ENCODE assay signal across 19 cellular contexts in the genomic region with DNA sequence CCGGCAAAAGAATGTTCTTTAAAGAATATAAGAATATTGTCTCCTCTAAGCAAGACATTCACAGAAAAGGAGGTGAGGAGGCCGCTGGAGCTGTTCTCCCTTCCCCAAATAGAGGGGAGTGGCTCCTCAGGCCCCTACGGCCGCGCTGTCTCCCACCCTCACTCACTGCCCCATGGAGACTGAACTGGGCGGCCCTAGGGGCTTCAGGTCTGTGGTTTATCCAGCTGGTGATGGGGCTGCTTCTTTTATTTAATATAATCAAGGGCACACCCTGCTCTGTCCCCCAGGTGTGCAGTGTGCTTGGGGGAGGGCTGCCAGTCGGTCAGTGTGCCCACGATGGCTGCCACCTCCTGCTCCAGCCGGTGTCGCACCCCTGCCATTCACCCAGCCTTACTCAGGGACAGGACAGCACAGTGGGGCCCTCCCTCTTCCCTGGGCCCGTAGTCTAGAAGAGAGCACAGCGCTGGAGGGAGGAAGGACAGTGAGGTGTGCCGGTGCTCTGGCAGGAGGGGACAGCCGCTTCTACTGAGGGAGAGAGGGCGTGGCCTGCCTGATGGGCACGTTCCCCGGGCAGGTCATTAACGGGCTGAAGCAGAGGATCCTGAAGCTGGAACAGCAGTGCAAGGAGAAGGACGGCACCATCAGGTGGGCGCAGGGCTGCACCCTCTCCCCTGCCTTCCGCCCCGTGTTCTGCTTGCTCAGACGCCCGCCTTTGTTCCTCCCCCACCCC. TPM values are rescaled to one million over a fixed set of nuclear protein-coding genes. Genes with fewer than 3 reads are reported as not detected.
A peak's percentile ranks its signal among the peaks of the same experiment; 100 is the strongest.
DNase-seq lines count a peak whose midpoint lies in the region; ATAC-seq, FAIRE-seq and TF ChIP-seq lines count a peak whose summit lies in the region.
"Had no signal": no experiment of that assay in that cellular context is flagged by ENCODE, and none has a peak within 500 bp of the region (broad histone marks: within the 10 kb centered on the region; RNA-seq: fewer than 3 reads in every experiment).

No MANE protein-coding gene starts in this region.

- ATAC-seq in right cardiac atrium (peak; percentile 27 to 39), mucosa of descending colon (peak; percentile 54), HG03039 (IDR thresholded peaks at IDR 0.05; ENCODE audit: unreplicated experiment) (no peak)

- no peak overlapping the region for H2BK5ac ChIP-seq in H1 (ENCODE audit: low read depth, low read length)

- no peak for TF ChIP-seq POLR2A in H1 (IDR thresholded peaks at IDR 0.05; ENCODE audit: control extremely low read depth in 1 of 2, low read depth in 2 of 2, low read length in 2 of 2)
- no peak for TF ChIP-seq POLR2A in esophagus muscularis mucosa (IDR thresholded peaks at IDR 0.05; ENCODE audit: low read depth)

- no peak overlapping the region for H3K4me3 Mint-ChIP-seq in glutamatergic neuron (ENCODE audit: unreplicated experiment)
- H3K4me3 Mint-ChIP-seq: CD8-positive, alpha-beta memory T cell had no signal

- H2BK15ac ChIP-seq in H1 (ENCODE audit: low read length): no peak overlapping the region

- H3K27ac Mint-ChIP-seq in glutamatergic neuron (ENCODE audit: unreplicated experiment): no peak overlapping the region
- H3K27ac Mint-ChIP-seq: CD8-positive, alpha-beta memory T cell had no signal

- peak overlapping the region; percentile 32 for H4K91ac ChIP-seq in H1 (replicated peaks; ENCODE audit: insufficient read length, low read length)

- no peak overlapping the region for H3K4ac ChIP-seq in H1 (replicated peaks; ENCODE audit: insufficient read length, low read depth, low read length)

- H2BK20ac ChIP-seq in H1 (ENCODE audit: low read length): no peak overlapping the region

- H3K27me3 Mint-ChIP-seq in glutamatergic neuron (ENCODE audit: unreplicated experiment): peaks cover 8% of the 10 kb centered on the region
- H3K27me3 Mint-ChIP-seq: CD8-positive, alpha-beta memory T cell had no signal

- no peak overlapping the region for H2AK5ac ChIP-seq in H1 (ENCODE audit: low read depth, low read length)

- H3K14ac ChIP-seq in H1 (ENCODE audit: insufficient read length): no peak overlapping the region

- no peaks in the 10 kb centered on the region for H3K79me1 ChIP-seq in H1 (ENCODE audit: low read depth, low read length)

- H3K18ac ChIP-seq in H1 (ENCODE audit: extremely low read depth, low read length): no peak overlapping the region

- POLR2A ChIA-PET in H1 (lab: Charles Lee; ENCODE audit: partially characterized antibody): no interaction called here

- H3K4me1 ChIP-seq in right cardiac atrium (ENCODE audit: control insufficient read depth, insufficient read depth, low read length): no peaks in the 10 kb centered on the region
- peaks cover 0 to 11% (median 3%) of the 10 kb centered on the region in 4 experiments; a peak in 3 of 7 replicates for H3K4me1 ChIP-seq in H1 (replicated peaks in 1 of 4; ENCODE audit: control insufficient read depth in 3 of 4, insufficient read depth in 4 of 4, low read length in 3 of 4)
- no peaks in the 10 kb centered on the region for H3K4me1 ChIP-seq in mucosa of descending colon (ENCODE audit: low read depth)
- H3K4me1 ChIP-seq in esophagus muscularis mucosa: no peaks in the 10 kb centered on the region
- H3K4me1 ChIP-seq: Caco-2, HAP-1 had no signal

- no peaks in the 10 kb centered on the region for H4K20me1 ChIP-seq in H1 (replicated peaks in 1 of 2; ENCODE audit: control insufficient read depth in 1 of 2, insufficient read depth in 2 of 2, low read length in 2 of 2)

- H2BK120ac ChIP-seq in H1 (replicated peaks; ENCODE audit: low read depth, low read length): no peak overlapping the region

- no peaks in the 10 kb centered on the region for H3K36me3 Mint-ChIP-seq in glutamatergic neuron (ENCODE audit: unreplicated experiment)

- CTCF ChIA-PET in H1 (lab: Charles Lee; ENCODE audit: partially characterized antibody): interaction anchor here (0.6 to 1.4 kb wide), 4 partner anchors 9 to 27 kb away, joined by 3 to 4 read pairs (median 3); no protein-coding TSS in a partner anchor

- no peaks in the 10 kb centered on the region; the same call in 1 of the 2 replicates for H3K23me2 ChIP-seq in H1 (ENCODE audit: low read depth, low read length)

- H4K8ac ChIP-seq in H1 (ENCODE audit: extremely low read depth, insufficient read depth, low read length): peak overlapping the region; percentile 53; the same call in 1 of the 2 replicates

- no peak for DNase-seq in right cardiac atrium
- no peak for DNase-seq in cardiac septum (ENCODE audit: low spot score)
- no peak for DNase-seq in H1 (ENCODE audit: low read depth in 1 of 2, low spot score in 2 of 2)
- DNase-seq in mucosa of descending colon: no peak
- DNase-seq in glutamatergic neuron: no peak
- DNase-seq in NCI-H446 treated with DMSO at 0.1 percent for 48 hours (lab: John Stamatoyannopoulos, UW): no peak
- DNase-seq in esophagus muscularis mucosa (ENCODE audit: extremely low spot score): no peak
- DNase-seq: 8988T; AML-193; Caco-2; CD8-positive, alpha-beta memory T cell; DMS53; GF-D8; GM23248; IMR-90 had no signal

- no peaks in the 10 kb centered on the region for H3K36me3 ChIP-seq in H1 (ENCODE audit: control insufficient read depth in 2 of 4, insufficient read depth in 4 of 4, low read length in 3 of 4)
- H3K36me3 ChIP-seq in mucosa of descending colon (ENCODE audit: low read depth): no peaks in the 10 kb centered on the region
- H3K36me3 ChIP-seq in esophagus muscularis mucosa: peaks cover 20 to 62% (median 50%) of the 10 kb centered on the region in 4 donors

- H2BK12ac ChIP-seq in H1 (ENCODE audit: low read depth, low read length): no peak overlapping the region

- no peak for FAIRE-seq in H1 (lab: Jason Lieb, UNC)

- H3K23ac ChIP-seq in H1 (ENCODE audit: insufficient read length): no peak overlapping the region

- no peak overlapping the region for H2AFZ ChIP-seq in H1 (ENCODE audit: low read length)
- H2AFZ ChIP-seq: GM23248 had no signal

- peaks cover 18% of the 10 kb centered on the region for H3K4me1 Mint-ChIP-seq in glutamatergic neuron (ENCODE audit: low read depth, unreplicated experiment)
- H3K4me1 Mint-ChIP-seq: CD8-positive, alpha-beta memory T cell had no signal

- H3K9me3 ChIP-seq in right cardiac atrium (ENCODE audit: control insufficient read depth, low read length) (no peaks in the 10 kb centered on the region), H1 (ENCODE audit: insufficient read depth in 2 of 2, low read depth in 1 of 2, low read length in 1 of 2) (no peaks in the 10 kb centered on the region), mucosa of descending colon (no peaks in the 10 kb centered on the region), esophagus muscularis mucosa (no peaks in the 10 kb centered on the region)
- H3K9me3 ChIP-seq: BLaER1, Caco-2, HAP-1 had no signal

- H3K79me2 ChIP-seq in H1 (ENCODE audit: control insufficient read depth in 1 of 2, insufficient read depth in 2 of 2, low read length in 2 of 2): no peaks in the 10 kb centered on the region

- intact Hi-C loops in right cardiac atrium (cut with DNase I): no loop called here
- intact Hi-C loops in cardiac septum (cut with DNase I): no loop called here
- intact Hi-C loops in mucosa of descending colon (cut with DNase I, micrococcal nuclease): no loop called here
- intact Hi-C loops in esophagus muscularis mucosa (cut with DNase I): no loop called here

- no peak overlapping the region for H3K4me2 ChIP-seq in H1 (ENCODE audit: insufficient read depth in 1 of 2, low read depth in 2 of 2, low read length in 2 of 2)
- H3K4me2 ChIP-seq: BLaER1 had no signal

- TF ChIP-seq EP300 in H1 (IDR thresholded peaks at IDR 0.05; ENCODE audit: borderline replicate concordance in 1 of 2, low read depth in 2 of 2, low read length in 2 of 2) (no peak), esophagus muscularis mucosa (IDR thresholded peaks at IDR 0.05) (no peak)

- H3K9me3 Mint-ChIP-seq in glutamatergic neuron (ENCODE audit: unreplicated experiment): peaks cover 2% of the 10 kb centered on the region
- H3K9me3 Mint-ChIP-seq: CD8-positive, alpha-beta memory T cell had no signal

- H3K27ac ChIP-seq in right cardiac atrium (ENCODE audit: low read length) (no peak overlapping the region), H1 (ENCODE audit: low read depth, low read length) (no peak overlapping the region), esophagus muscularis mucosa (replicated peaks in 1 of 4) (no peak overlapping the region)
- H3K27ac ChIP-seq: BLaER1, GM23248, HL-60 had no signal

- no peak overlapping the region for H3K56ac ChIP-seq in H1 (replicated peaks; ENCODE audit: insufficient read length, low read depth, low read length)

- no peak for TF ChIP-seq RAD21 in H1 (IDR thresholded peaks at IDR 0.05 in 1 of 2, conservative IDR thresholded peaks at IDR 0.05 in 1 of 2; ENCODE audit: low read depth in 2 of 2, low read length in 2 of 2)

- no peak for TF ChIP-seq CTCF in H1 (IDR thresholded peaks at IDR 0.05; ENCODE audit: control extremely low read depth in 1 of 3, insufficient read depth in 1 of 3, low read depth in 1 of 3, low read length in 3 of 3)
- no peak for TF ChIP-seq CTCF in mucosa of descending colon (IDR thresholded peaks at IDR 0.05)
- no peak for TF ChIP-seq CTCF in glutamatergic neuron (IDR thresholded peaks at IDR 0.05; ENCODE audit: partially characterized antibody, unreplicated experiment)
- TF ChIP-seq CTCF in esophagus muscularis mucosa (IDR thresholded peaks at IDR 0.05): no peak

- no peak overlapping the region for H3K9ac ChIP-seq in H1 (replicated peaks in 1 of 4; ENCODE audit: extremely low read depth in 1 of 4, low read depth in 3 of 4, low read length in 3 of 4)
- H3K9ac ChIP-seq: BLaER1, GM23248 had no signal

- H3K27me3 ChIP-seq in right cardiac atrium (ENCODE audit: control insufficient read depth, insufficient read depth) (no peaks in the 10 kb centered on the region), H1 (replicated peaks in 1 of 4; ENCODE audit: control insufficient read depth in 3 of 4, extremely low read depth in 1 of 4, insufficient read depth in 3 of 4, low read length in 3 of 4) (no peaks in the 10 kb centered on the region), esophagus muscularis mucosa (no peaks in the 10 kb centered on the region)
- H3K27me3 ChIP-seq: BLaER1 had no signal

- H3K4me3 ChIP-seq in right cardiac atrium (ENCODE audit: low read length): no peak overlapping the region
- no peak overlapping the region for H3K4me3 ChIP-seq in H1 (ENCODE audit: extremely low read depth in 1 of 4, insufficient read depth in 2 of 4, low read depth in 3 of 4, low read length in 4 of 4)
- H3K4me3 ChIP-seq in mucosa of descending colon: no peak overlapping the region
- H3K4me3 ChIP-seq in esophagus muscularis mucosa: no peak overlapping the region
- H3K4me3 ChIP-seq: BLaER1, GM23248, HAP-1 had no signal

- peak overlapping the region; percentile 15 for H4K5ac ChIP-seq in H1 (ENCODE audit: insufficient read length, low read depth, low read length)

- 84% methylated on average over 24 of the region's 24 CpGs for WGBS in right cardiac atrium
- WGBS in H1 (ENCODE audit: extremely low coverage in 1 of 2, insufficient coverage in 1 of 2, insufficient read length in 1 of 2, insufficient replicate concordance in 2 of 2, low coverage in 1 of 2, low lambda C conversion rate in 2 of 2, missing lambda C conversion rate in 1 of 2), 2 experiments: 88% methylated on average over 20 of the region's 24 CpGs; no CpG with 5 or more reads in 1 of the 2 experiments
- 81% methylated on average over 22 of the region's 24 CpGs for WGBS in esophagus muscularis mucosa

RNA-seq across cellular contexts. Expression of a gene that starts 23.4 kb away (rescaled TPM):
- total RNA-seq in right cardiac atrium (10 to 100 TPM; 10.6 to 16.0 (median 15.2) TPM), cardiac septum (13.3 TPM), mucosa of descending colon (10 to 100 TPM; 27.9 to 41.2 (median 35.9) TPM), glutamatergic neuron (ENCODE audit: unreplicated experiment) (12.0 TPM), esophagus muscularis mucosa (10 to 100 TPM; 13.0 to 22.4 (median 18.0) TPM)
- polyA plus RNA-seq in right cardiac atrium (7.9 TPM), H1 (2011; rRNA removed) (2.2 and 3.1 TPM in 2 replicates)
- total RNA-seq in H1 (2021; fragmentation: NEBNext Ultra II Directional; extraction: Animal tissue kit (Norgen Biotek cat#: 25700)): 4.9 and 5.7 TPM in 2 replicates
- polyA plus RNA-seq in H1 (2011; cell fraction: cytosol; rRNA removed): 3.1 TPM
- 7.4 TPM for polyA plus RNA-seq in H1 (2011; cell fraction: nucleus; rRNA removed)
- polyA plus RNA-seq in H1 (2012, experiment 1 of 2): 3.0 to 4.0 TPM (median 3.7 TPM) in 4 replicates
- 2.0 TPM for polyA plus RNA-seq in H1 (2012, experiment 2 of 2)
- polyA plus RNA-seq in H1 (2013, experiment 1 of 2): 2.6 TPM
- 2.5 TPM for polyA plus RNA-seq in H1 (2013, experiment 2 of 2)
- polyA minus RNA-seq in H1 (2011; rRNA and poly(A)+ RNA removed): 2.8 and 3.1 TPM in 2 replicates
- 2.8 TPM for polyA minus RNA-seq in H1 (2011; cell fraction: cytosol; rRNA and poly(A)+ RNA removed)
- polyA minus RNA-seq in H1 (2011; cell fraction: nucleus; rRNA and poly(A)+ RNA removed): 6.4 TPM

RNA-seq across cellular contexts. Expression of a gene that starts 26.8 kb away (rescaled TPM):
- total RNA-seq in right cardiac atrium: 10 to 100 TPM; 15.4 to 19.0 (median 16.1) TPM
- 16.9 TPM for polyA plus RNA-seq in right cardiac atrium
- total RNA-seq in cardiac septum: 12.8 TPM
- total RNA-seq in H1 (2021; fragmentation: NEBNext Ultra II Directional; extraction: Animal tissue kit (Norgen Biotek cat#: 25700)): 42.3 and 45.2 TPM in 2 replicates
- 36.8 and 60.5 TPM in 2 replicates for polyA plus RNA-seq in H1 (2011; rRNA removed)
- polyA plus RNA-seq in H1 (2011; cell fraction: cytosol; rRNA removed): 40.8 TPM
- 163 TPM for polyA plus RNA-seq in H1 (2011; cell fraction: nucleus; rRNA removed)
- 30.5 to 38.9 TPM (median 37.6 TPM) in 4 replicates for polyA plus RNA-seq in H1 (2012, experiment 1 of 2)
- 34.5 TPM for polyA plus RNA-seq in H1 (2012, experiment 2 of 2)
- 25.6 TPM for polyA plus RNA-seq in H1 (2013, experiment 1 of 2)
- 21.6 TPM for polyA plus RNA-seq in H1 (2013, experiment 2 of 2)
- polyA minus RNA-seq in H1 (2011; rRNA and poly(A)+ RNA removed): 10.4 and 12.6 TPM in 2 replicates
- 21.5 TPM for polyA minus RNA-seq in H1 (2011; cell fraction: cytosol; rRNA and poly(A)+ RNA removed)
- 25.1 TPM for polyA minus RNA-seq in H1 (2011; cell fraction: nucleus; rRNA and poly(A)+ RNA removed)
- 10 to 100 TPM; 20.7 to 27.9 (median 22.1) TPM for total RNA-seq in mucosa of descending colon
- total RNA-seq in glutamatergic neuron (ENCODE audit: unreplicated experiment): 30.5 TPM
- 10 to 100 TPM; 22.0 to 43.8 (median 32.7) TPM for total RNA-seq in esophagus muscularis mucosa

RNA-seq across cellular contexts. Expression of a gene that starts 49.6 kb away (rescaled TPM):
- total RNA-seq in right cardiac atrium: 10 to 100 TPM; 12.4 to 25.0 (median 17.0) TPM
- 8.1 TPM for polyA plus RNA-seq in right cardiac atrium
- total RNA-seq in cardiac septum: 17.1 TPM
- total RNA-seq in H1 (2021; fragmentation: NEBNext Ultra II Directional; extraction: Animal tissue kit (Norgen Biotek cat#: 25700)): 169 and 172 TPM in 2 replicates
- polyA plus RNA-seq in H1 (2011; rRNA removed): 66.2 and 122 TPM in 2 replicates
- polyA plus RNA-seq in H1 (2011; cell fraction: cytosol; rRNA removed): 46.4 TPM
- 147 TPM for polyA plus RNA-seq in H1 (2011; cell fraction: nucleus; rRNA removed)
- polyA plus RNA-seq in H1 (2012, experiment 1 of 2): 68.1 to 127 TPM (median 115 TPM) in 4 replicates
- polyA plus RNA-seq in H1 (2012, experiment 2 of 2): 102 TPM
- 175 TPM for polyA plus RNA-seq in H1 (2013, experiment 1 of 2)
- polyA plus RNA-seq in H1 (2013, experiment 2 of 2): 184 TPM
- polyA minus RNA-seq in H1 (2011; rRNA and poly(A)+ RNA removed): 41.7 and 42.6 TPM in 2 replicates
- polyA minus RNA-seq in H1 (2011; cell fraction: cytosol; rRNA and poly(A)+ RNA removed): 87.8 TPM
- 79.3 TPM for polyA minus RNA-seq in H1 (2011; cell fraction: nucleus; rRNA and poly(A)+ RNA removed)
- total RNA-seq in mucosa of descending colon: 10 to 100 TPM; 23.4 to 63.7 (median 32.1) TPM
- 324 TPM for total RNA-seq in glutamatergic neuron (ENCODE audit: unreplicated experiment)
- 10 to 100 TPM; 17.4 to 25.7 (median 20.2) TPM for total RNA-seq in esophagus muscularis mucosa
